8 cellular contexts compared by ENCODE assay signal in the genomic region with DNA sequence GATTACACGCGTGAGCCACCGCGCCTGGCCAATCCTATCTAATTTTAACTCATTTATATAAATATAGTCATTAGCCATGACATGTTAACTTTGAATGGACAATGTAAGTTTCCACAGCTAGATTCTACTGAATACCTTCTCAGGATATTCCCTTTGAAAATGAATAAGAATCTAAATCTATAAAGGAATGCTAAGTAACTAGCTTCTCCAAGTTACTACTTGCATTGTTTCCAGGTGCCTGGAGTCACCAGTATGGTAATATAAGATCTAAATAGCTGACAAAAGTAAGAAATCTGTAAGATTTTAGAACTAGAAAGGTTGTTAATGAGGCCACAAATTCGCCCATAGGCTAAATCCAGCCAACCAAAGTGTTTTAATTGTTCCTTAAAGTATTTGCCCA.
"Had no signal": no experiment of that assay in that cellular context is flagged by ENCODE, and none has a peak within 500 bp of the region (broad histone marks: within the 10 kb centered on the region; RNA-seq: fewer than 3 reads in every experiment).

No MANE protein-coding gene starts in this region.

- H3K27ac ChIP-seq: HL-60, KMS-11 had no signal

- H3K9me3 Mint-ChIP-seq: IgD-negative memory B cell had no signal

- H3K27ac Mint-ChIP-seq: IgD-negative memory B cell had no signal

- H3K36me3 Mint-ChIP-seq: IgD-negative memory B cell had no signal

- ATAC-seq: HepG2 had no signal

- H3K27me3 Mint-ChIP-seq: IgD-negative memory B cell had no signal

- H3K4me2 ChIP-seq: KMS-11 had no signal

- DNase-seq: GOT3, H7, HCEC 1CT, KBM-7 had no signal

- H3K4me3 Mint-ChIP-seq: IgD-negative memory B cell had no signal
